Comparison of ENCODE assay signal across 1 cellular context in genomic region chr10:131970946-131971345, GRCh38.
A peak's percentile ranks its signal among the peaks of the same experiment; 100 is the strongest.
TF ChIP-seq lines count a peak whose summit lies in the region.

No MANE protein-coding gene starts in this region.

TF ChIP-seq in HepG2, 621 proteins besides CTCF, POLR2A, EP300 and RAD21:
- TF ChIP-seq AGO1 (IDR thresholded peaks at IDR 0.05; ENCODE audit: low read depth, low read length, poor library complexity, severe bottlenecking) (no peak), RBFOX2 (IDR thresholded peaks at IDR 0.05; ENCODE audit: low read depth, low read length) (peak; percentile 64; the same call in 1 of the 2 replicates)
